In the genomic region with DNA sequence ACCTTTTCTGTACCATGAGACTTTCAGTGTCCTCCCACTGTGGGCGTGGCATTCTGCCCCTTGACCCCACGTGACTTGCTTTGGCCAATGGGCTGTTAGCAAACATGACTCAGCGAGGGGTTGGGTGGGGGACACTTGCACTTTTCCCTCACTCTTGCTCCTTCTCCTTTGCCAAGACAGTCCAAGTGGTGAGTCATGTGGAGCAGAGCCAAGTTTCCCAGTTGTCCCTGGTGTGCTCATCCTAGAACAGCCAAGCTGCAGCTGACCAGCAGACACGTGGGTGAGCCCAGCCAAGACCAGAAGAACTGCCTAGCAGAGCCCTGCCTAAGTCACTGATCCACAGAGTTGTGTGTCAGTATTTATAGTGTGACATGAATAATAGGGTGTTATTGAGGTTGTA, we compare ENCODE assay signal across 17 cellular contexts.
DNase-seq lines count a peak whose midpoint lies in the region; ATAC-seq, FAIRE-seq and TF ChIP-seq lines count a peak whose summit lies in the region.
"Had no signal": no experiment of that assay in that cellular context is flagged by ENCODE, and none has a peak within 500 bp of the region (broad histone marks: within the 10 kb centered on the region; RNA-seq: fewer than 3 reads in every experiment).

No MANE protein-coding gene starts in this region.

- in situ Hi-C loops in Caki2 (cut with HindIII; ENCODE audit: low pct_unique_long_range_greater_than_20kb, low sequenced_read_pairs) = no loop called here
- in situ Hi-C loops in K562 (cut with MboI) = loop anchor here (25.0 kb wide), 1 partner anchor 937 kb away; no protein-coding TSS in a partner anchor

- H3K36me3 ChIP-seq in K562 (ENCODE audit: control insufficient read depth, insufficient read depth, low read length) (no peaks in the 10 kb centered on the region), iPS-15b (ENCODE audit: control insufficient read depth, insufficient read depth, low read length) (no peaks in the 10 kb centered on the region)
- H3K36me3 ChIP-seq: BLaER1, heart left ventricle had no signal

- no peak for TF ChIP-seq POLR2A in K562 (conservative IDR thresholded peaks at IDR 0.05)

- FAIRE-seq in K562 (lab: Jason Lieb, UNC) (no peak), D721Med (lab: Jason Lieb, UNC) (no peak)

- H3K4me1 ChIP-seq in K562 (replicated peaks in 1 of 2; ENCODE audit: control insufficient read depth in 2 of 2, insufficient read depth in 2 of 2, low read length in 2 of 2) = no peaks in the 10 kb centered on the region; a peak in 1 of 5 replicates
- peaks cover 3% of the 10 kb centered on the region for H3K4me1 ChIP-seq in iPS-15b (ENCODE audit: control insufficient read depth, insufficient read depth, low read length)
- H3K4me1 ChIP-seq: BLaER1 had no signal

- no peaks in the 10 kb centered on the region for H3K9me1 ChIP-seq in K562 (ENCODE audit: control insufficient read depth, insufficient read depth, low read length)

- no peak overlapping the region for H3K27ac ChIP-seq in K562 (ENCODE audit: extremely low read depth, low read depth, low read length)
- H3K27ac ChIP-seq: BLaER1, heart left ventricle had no signal

- H4K20me1 ChIP-seq in K562 (replicated peaks; ENCODE audit: control insufficient read depth, insufficient read depth, low read length) = no peaks in the 10 kb centered on the region
- H4K20me1 ChIP-seq: BLaER1 had no signal

- no peak for TF ChIP-seq EP300 in K562 (IDR thresholded peaks at IDR 0.05; ENCODE audit: low read length)

- no TSS peak for BruUV-seq in K562 (replicated peaks; lab: Mats Ljungman, UMichigan)

- intact Hi-C loops in K562 (cut with micrococcal nuclease) = no loop called here

- H3K9ac ChIP-seq in K562 (ENCODE audit: insufficient read depth in 1 of 2, low read depth in 2 of 2, low read length in 2 of 2) = no peak overlapping the region
- no peak overlapping the region for H3K9ac ChIP-seq in iPS-15b (ENCODE audit: low read depth, low read length)
- H3K9ac ChIP-seq: BLaER1 had no signal

- H3K4me3 ChIP-seq in K562 = no peak overlapping the region
- H3K4me3 ChIP-seq in iPS-15b (ENCODE audit: low read depth, low read length) = peak overlapping the region; percentile 10
- H3K4me3 ChIP-seq: BLaER1, heart left ventricle had no signal

- no peak for TF ChIP-seq RAD21 in K562 (CRISPR knock-in tag; conservative IDR thresholded peaks at IDR 0.05 in 1 of 2, IDR thresholded peaks at IDR 0.05 in 1 of 2)

- ATAC-seq in K562 (peak; percentile 87), HG03442 (IDR thresholded peaks at IDR 0.05; ENCODE audit: unreplicated experiment) (no peak), GM19395 (IDR thresholded peaks at IDR 0.05; ENCODE audit: unreplicated experiment) (no peak)
- ATAC-seq: heart left ventricle had no signal

- TF ChIP-seq CTCF in K562 (IDR thresholded peaks at IDR 0.05 in 2 of 3, conservative IDR thresholded peaks at IDR 0.05 in 1 of 3; ENCODE audit: insufficient read depth in 2 of 3, low read depth in 1 of 3, low read length in 3 of 3) (no peak), D721Med (IDR thresholded peaks at IDR 0.05; ENCODE audit: insufficient read depth, missing control alignments) (no peak)

- no peak overlapping the region for H2AFZ ChIP-seq in K562 (ENCODE audit: low read depth, low read length)

- H3K79me2 ChIP-seq in K562 (ENCODE audit: control insufficient read depth, insufficient read depth, low read length) = no peaks in the 10 kb centered on the region

- POLR2A ChIA-PET in K562 (lab: Yijun Ruan, JAX) = no interaction called here

- peak; percentile 92 for DNase-seq in Caki2 (ENCODE audit: low read depth)
- DNase-seq in LHCN-M2 (ENCODE audit: low read depth) = peak; percentile 83
- DNase-seq in K562 (ENCODE audit: extremely low read depth in 1 of 4, low spot score in 3 of 4) = peak; percentile 54 to 92 (median 88)
- DNase-seq in DMS153 treated with DMSO at 0.1 percent for 48 hours (lab: John Stamatoyannopoulos, UW; ENCODE audit: unreplicated experiment) = no peak
- no peak for DNase-seq in D721Med (ENCODE audit: insufficient read length, low spot score)
- DNase-seq: activated CD8-positive, alpha-beta memory T cell treated with anti-CD3 and anti-CD28 coated beads for 24 hours; activated naive CD4-positive, alpha-beta T cell treated with anti-CD3 and anti-CD28 coated beads, Interleukin-2, amount 10 ng/mL, durations not matched to agents 7 days and 5 days; heart left ventricle; NCI-H187 treated with DMSO at 0.1 percent for 48 hours; posterior cingulate gyrus; stimulated activated CD4-positive, alpha-beta T cell treated with anti-CD3 and anti-CD28 coated beads, Interleukin-4, amount 100 ng/mL, for 1 hour; stimulated activated naive CD4-positive, alpha-beta T cell; T-helper 2 cell had no signal

- WGBS in K562 (ENCODE audit: insufficient coverage, low coverage, missing lambda C conversion rate) = 0% methylated on average over 4 of the region's 4 CpGs

- peak overlapping the region; percentile 41; the same call in 1 of the 2 replicates for H3K4me2 ChIP-seq in K562 (ENCODE audit: insufficient read depth, low read length)
- H3K4me2 ChIP-seq: BLaER1 had no signal

- H3K27me3 ChIP-seq in K562 (ENCODE audit: control insufficient read depth in 2 of 2, insufficient read depth in 2 of 2, low read length in 2 of 2) = no peaks in the 10 kb centered on the region
- H3K27me3 ChIP-seq in iPS-15b (ENCODE audit: control insufficient read depth, insufficient read depth, low read length) = peaks cover 46% of the 10 kb centered on the region

- no peaks in the 10 kb centered on the region for H3K9me3 ChIP-seq in K562 (replicated peaks; ENCODE audit: control insufficient read depth, insufficient read depth, low read depth, low read length)
- peaks cover 7% of the 10 kb centered on the region for H3K9me3 ChIP-seq in iPS-15b (ENCODE audit: control insufficient read depth, insufficient read depth, low read length)

- CTCF ChIA-PET in K562 (lab: Yijun Ruan, JAX; ENCODE audit: low intra/inter-chr PET ratio) = no interaction called here

TF ChIP-seq in K562, 482 proteins besides CTCF, POLR2A, EP300 and RAD21 (continues in another document):
- TF ChIP-seq KLF6 (CRISPR knock-in tag; IDR thresholded peaks at IDR 0.05; ENCODE audit: borderline replicate concordance) (no peak), CHD1 (IDR thresholded peaks at IDR 0.05; ENCODE audit: low read length) (no peak), ZC3H8 (IDR thresholded peaks at IDR 0.05) (no peak), ZKSCAN8 (CRISPR knock-in tag; IDR thresholded peaks at IDR 0.05) (no peak), ZNF778 (CRISPR knock-in tag; IDR thresholded peaks at IDR 0.05) (no peak), FOXP1 (CRISPR knock-in tag; IDR thresholded peaks at IDR 0.05) (no peak), MYC (IDR thresholded peaks at IDR 0.05; ENCODE audit: low read depth, low read length) (no peak), MYC (CRISPR knock-in tag; IDR thresholded peaks at IDR 0.05; ENCODE audit: borderline replicate concordance, low read depth) (no peak), NFIC (IDR thresholded peaks at IDR 0.05) (peak; percentile 76), BHLHE40 (IDR thresholded peaks at IDR 0.05; ENCODE audit: low read length) (0 out of 2 replicates have a peak, but pooled peaks have one; percentile 11), JUND (IDR thresholded peaks at IDR 0.05; ENCODE audit: borderline replicate concordance, low read depth, low read length) (peak; percentile 87), JUND (tag; IDR thresholded peaks at IDR 0.05; ENCODE audit: borderline replicate concordance, low read depth, low read length) (peak; percentile 90; the same call in 2 of the 3 replicates), CEBPG (CRISPR knock-in tag; IDR thresholded peaks at IDR 0.05) (no peak), CEBPG (tag; conservative IDR thresholded peaks at IDR 0.05 in 1 of 2, IDR thresholded peaks at IDR 0.05 in 1 of 2) (no peak), TAF15 (IDR thresholded peaks at IDR 0.05; ENCODE audit: low read depth, low read length) (no peak), FOXK1 (CRISPR knock-in tag; IDR thresholded peaks at IDR 0.05; ENCODE audit: borderline replicate concordance) (no peak)
- TF ChIP-seq, protein P1, sequence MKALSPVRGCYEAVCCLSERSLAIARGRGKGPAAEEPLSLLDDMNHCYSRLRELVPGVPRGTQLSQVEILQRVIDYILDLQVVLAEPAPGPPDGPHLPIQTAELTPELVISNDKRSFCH (CRISPR knock-in tag; IDR thresholded peaks at IDR 0.05) = no peak
- TF ChIP-seq, protein P1 (tag; IDR thresholded peaks at IDR 0.05) = no peak
- TF ChIP-seq, protein P2, sequence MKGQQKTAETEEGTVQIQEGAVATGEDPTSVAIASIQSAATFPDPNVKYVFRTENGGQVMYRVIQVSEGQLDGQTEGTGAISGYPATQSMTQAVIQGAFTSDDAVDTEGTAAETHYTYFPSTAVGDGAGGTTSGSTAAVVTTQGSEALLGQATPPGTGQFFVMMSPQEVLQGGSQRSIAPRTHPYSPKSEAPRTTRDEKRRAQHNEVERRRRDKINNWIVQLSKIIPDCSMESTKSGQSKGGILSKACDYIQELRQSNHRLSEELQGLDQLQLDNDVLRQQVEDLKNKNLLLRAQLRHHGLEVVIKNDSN (CRISPR knock-in tag; IDR thresholded peaks at IDR 0.05) = peak; percentile 78
- TF ChIP-seq, protein P3, sequence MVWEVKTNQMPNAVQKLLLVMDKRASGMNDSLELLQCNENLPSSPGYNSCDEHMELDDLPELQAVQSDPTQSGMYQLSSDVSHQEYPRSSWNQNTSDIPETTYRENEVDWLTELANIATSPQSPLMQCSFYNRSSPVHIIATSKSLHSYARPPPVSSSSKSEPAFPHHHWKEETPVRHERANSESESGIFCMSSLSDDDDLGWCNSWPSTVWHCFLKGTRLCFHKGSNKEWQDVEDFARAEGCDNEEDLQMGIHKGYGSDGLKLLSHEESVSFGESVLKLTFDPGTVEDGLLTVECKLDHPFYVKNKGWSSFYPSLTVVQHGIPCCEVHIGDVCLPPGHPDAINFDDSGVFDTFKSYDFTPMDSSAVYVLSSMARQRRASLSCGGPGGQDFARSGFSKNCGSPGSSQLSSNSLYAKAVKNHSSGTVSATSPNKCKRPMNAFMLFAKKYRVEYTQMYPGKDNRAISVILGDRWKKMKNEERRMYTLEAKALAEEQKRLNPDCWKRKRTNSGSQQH (CRISPR knock-in tag; IDR thresholded peaks at IDR 0.05) = no peak

Comparison
In these comparisons a context has a peak if more than half of its experiments do, and no peak if none do; other contexts are left out.
1. DNase-seq: peak in Caki2 (single experiment), LHCN-M2 (single experiment) and K562 (4 of 4); none in DMS153 treated with DMSO at 0.1 percent for 48 hours (single experiment) and D721Med (single experiment).